Comparison of ENCODE assay signal across 13 cellular contexts in the genomic region with DNA sequence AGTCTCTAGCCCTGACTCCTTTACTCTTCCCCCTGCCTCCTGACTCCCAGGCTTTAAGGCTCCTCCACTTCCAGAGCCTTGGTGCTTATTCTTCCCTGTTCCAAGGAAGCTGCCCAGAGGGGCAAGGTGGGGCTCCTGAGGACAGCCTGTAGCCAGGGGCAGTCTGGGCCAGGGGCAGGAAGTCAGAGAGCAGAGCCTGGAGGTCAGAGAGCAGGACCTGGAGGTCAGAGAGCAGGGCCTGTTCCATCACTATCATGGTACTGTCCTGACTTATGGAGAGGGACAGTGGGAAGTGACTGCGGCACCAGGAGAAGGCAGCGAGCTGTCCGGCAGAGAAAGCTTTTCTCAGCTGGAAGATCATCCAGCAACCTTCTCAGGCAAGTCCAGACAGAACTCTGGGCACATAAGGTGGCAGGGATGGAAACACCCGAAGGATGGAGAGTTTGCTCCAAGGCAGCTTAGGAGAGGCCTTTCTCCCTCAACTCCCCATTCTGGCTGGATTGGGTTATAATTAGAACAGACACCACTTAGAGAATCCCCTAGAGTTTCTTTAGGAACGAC. TPM values are rescaled to one million over a fixed set of nuclear protein-coding genes. Genes with fewer than 3 reads are reported as not detected.
DNase-seq lines count a peak whose midpoint lies in the region; ATAC-seq and TF ChIP-seq lines count a peak whose summit lies in the region.
"Had no signal": no experiment of that assay in that cellular context is flagged by ENCODE, and none has a peak within 500 bp of the region (broad histone marks: within the 10 kb centered on the region; RNA-seq: fewer than 3 reads in every experiment).

No MANE protein-coding gene starts in this region.

- H3K9me2 ChIP-seq in PC-9 (ENCODE audit: insufficient read depth) = no peaks in the 10 kb centered on the region

- no peak for TF ChIP-seq CTCF in PC-9 (conservative IDR thresholded peaks at IDR 0.05)
- TF ChIP-seq CTCF in dorsolateral prefrontal cortex (IDR thresholded peaks at IDR 0.05 in 54 of 56, conservative IDR thresholded peaks at IDR 0.05 in 2 of 56; ENCODE audit: low read depth in 1 of 56, partially characterized antibody in 56 of 56) = no peak
- no peak for TF ChIP-seq CTCF in testis (IDR thresholded peaks at IDR 0.05)

- peaks cover 44% of the 10 kb centered on the region for H3K79me2 ChIP-seq in PC-9 (ENCODE audit: low read depth)
- peaks cover 12% of the 10 kb centered on the region for H3K79me2 ChIP-seq in mesendoderm (ENCODE audit: control insufficient read depth, insufficient read depth, low read length)

- ATAC-seq in T-helper 17 cell = no peak

- peak overlapping the region; percentile 36 for H3K56ac ChIP-seq in mesendoderm (ENCODE audit: low read length)

- H3K27me3 ChIP-seq in PC-9 (ENCODE audit: insufficient read depth, low read depth) (no peaks in the 10 kb centered on the region), dorsolateral prefrontal cortex (peaks cover 0 to 5% (median 0%) of the 10 kb centered on the region in 45 donors), mesendoderm (ENCODE audit: insufficient read depth, low read length, poor library complexity) (no peaks in the 10 kb centered on the region), testis (no peaks in the 10 kb centered on the region)
- H3K27me3 ChIP-seq: BLaER1, right lobe of liver had no signal

- BruUV-seq in PC-9 (replicated peaks; lab: Mats Ljungman, UMichigan) = no TSS peak

- H4K5ac ChIP-seq in mesendoderm (ENCODE audit: low read length) = no peak overlapping the region

- POLR2A ChIA-PET in PC-9 (lab: Charles Lee; ENCODE audit: unreplicated experiment) = interaction anchor here (0.7 kb wide), 1 partner anchor 15 kb away, joined by 3 read pairs; no protein-coding TSS in a partner anchor
- POLR2A ChIA-PET in activated CD4-positive, alpha-beta T cell treated with anti-CD3 and anti-CD28 coated beads, Interleukin-2, amount 10 ng/mL, durations not matched to agents 7 days and 5 days (lab: Charles Lee) = no interaction called here

- H3K4me1 Mint-ChIP-seq in T-helper 17 cell = peaks cover 2% of the 10 kb centered on the region
- no peaks in the 10 kb centered on the region for H3K4me1 Mint-ChIP-seq in activated CD4-positive, alpha-beta T cell treated with anti-CD3 and anti-CD28 coated beads, Interleukin-2, amount 10 ng/mL, durations not matched to agents 7 days and 5 days

- H2BK5ac ChIP-seq in mesendoderm (ENCODE audit: low read length) = no peak overlapping the region

- H3K27ac Mint-ChIP-seq in T-helper 17 cell = no peak overlapping the region
- H3K27ac Mint-ChIP-seq in activated CD4-positive, alpha-beta T cell treated with anti-CD3 and anti-CD28 coated beads, Interleukin-2, amount 10 ng/mL, durations not matched to agents 7 days and 5 days = no peak overlapping the region

- no peak overlapping the region for H3K9ac ChIP-seq in mesendoderm (ENCODE audit: low read length)
- H3K9ac ChIP-seq: BLaER1 had no signal

- no peak overlapping the region for H2BK120ac ChIP-seq in mesendoderm (ENCODE audit: low read depth, low read length)

- H3K36me3 ChIP-seq in PC-9 (ENCODE audit: low read depth) (no peaks in the 10 kb centered on the region; the same call in 1 of the 2 replicates), mesendoderm (ENCODE audit: control insufficient read depth, insufficient read depth, low read length) (peaks cover 6% of the 10 kb centered on the region), testis (ENCODE audit: low read depth, missing control alignments) (no peaks in the 10 kb centered on the region)
- H3K36me3 ChIP-seq: BLaER1 had no signal

- H3K79me1 ChIP-seq in mesendoderm (ENCODE audit: low read length) = peaks cover 25% of the 10 kb centered on the region

- no peak overlapping the region for H2AK5ac ChIP-seq in mesendoderm (ENCODE audit: low read length)

- no peak overlapping the region for H4K8ac ChIP-seq in mesendoderm (ENCODE audit: low read depth, low read length)

- peak overlapping the region; percentile 86 for H3K4me2 ChIP-seq in PC-9
- no peak overlapping the region for H3K4me2 ChIP-seq in mesendoderm (ENCODE audit: low read length)
- H3K4me2 ChIP-seq: BLaER1 had no signal

- H3K9me3 Mint-ChIP-seq in activated CD4-positive, alpha-beta T cell treated with anti-CD3 and anti-CD28 coated beads, Interleukin-2, amount 10 ng/mL, durations not matched to agents 7 days and 5 days = no peaks in the 10 kb centered on the region

- no peaks in the 10 kb centered on the region for H4K20me1 ChIP-seq in PC-9 (ENCODE audit: insufficient read depth)
- H4K20me1 ChIP-seq: BLaER1 had no signal

- H3K4me3 ChIP-seq in PC-9 = no peak overlapping the region
- no peak overlapping the region for H3K4me3 ChIP-seq in dorsolateral prefrontal cortex
- no peak overlapping the region for H3K4me3 ChIP-seq in mesendoderm (ENCODE audit: low read length)
- no peak overlapping the region for H3K4me3 ChIP-seq in testis
- H3K4me3 ChIP-seq: BLaER1, right lobe of liver had no signal

- H3K27ac ChIP-seq in PC-9 = peak overlapping the region; percentile 91
- H3K27ac ChIP-seq in dorsolateral prefrontal cortex = peak overlapping the region in 47 of 59 donors; percentile 3 to 73 (median 50)
- peak overlapping the region; percentile 46 for H3K27ac ChIP-seq in mesendoderm (ENCODE audit: low read depth, low read length)
- peak overlapping the region; percentile 31 to 68 for H3K27ac ChIP-seq in testis
- H3K27ac ChIP-seq: BLaER1 had no signal

- no peak for DNase-seq in PC-9
- no peak for DNase-seq in dorsolateral prefrontal cortex
- no peak for DNase-seq in mesendoderm
- no peak for DNase-seq in testis
- no peak for DNase-seq in T-helper 17 cell
- DNase-seq in NCI-H345 treated with DMSO at 0.1 percent for 48 hours (lab: John Stamatoyannopoulos, UW; ENCODE audit: unreplicated experiment) = no peak
- DNase-seq in activated naive CD4-positive, alpha-beta T cell treated with anti-CD3 and anti-CD28 coated beads, Interleukin-2, amount 50 U/mL, for 16 hours = no peak
- no peak for DNase-seq in activated CD4-positive, alpha-beta T cell treated with anti-CD3 and anti-CD28 coated beads, Interleukin-2, amount 10 ng/mL, durations not matched to agents 7 days and 5 days
- DNase-seq: activated naive CD4-positive, alpha-beta T cell treated with Interleukin-2 at 50 U/mL for 16 hours; midbrain; NCI-H2029 treated with DMSO at 0.1 percent for 48 hours had no signal

- H2AFZ ChIP-seq in PC-9 = no peak overlapping the region

- peaks cover 4% of the 10 kb centered on the region for H3K36me3 Mint-ChIP-seq in T-helper 17 cell (ENCODE audit: low read depth)
- no peaks in the 10 kb centered on the region for H3K36me3 Mint-ChIP-seq in activated CD4-positive, alpha-beta T cell treated with anti-CD3 and anti-CD28 coated beads, Interleukin-2, amount 10 ng/mL, durations not matched to agents 7 days and 5 days (ENCODE audit: low read depth)

- TF ChIP-seq POLR2A in testis (IDR thresholded peaks at IDR 0.05) = no peak

- H3K9me3 ChIP-seq in PC-9 (ENCODE audit: insufficient read depth, low read depth) (no peaks in the 10 kb centered on the region), testis (no peaks in the 10 kb centered on the region), T-helper 17 cell (ENCODE audit: control insufficient read depth, low read length, poor library complexity, severe bottlenecking) (no peaks in the 10 kb centered on the region)
- H3K9me3 ChIP-seq: BLaER1, right lobe of liver had no signal

- no peak overlapping the region for H3K4ac ChIP-seq in mesendoderm (ENCODE audit: low read depth, low read length)

- H3F3A ChIP-seq in PC-9 (ENCODE audit: insufficient read depth, low read depth) = peaks cover 28% of the 10 kb centered on the region

- no peak overlapping the region for H3K23ac ChIP-seq in mesendoderm (ENCODE audit: low read length)

- intact Hi-C loops in PC-9 (cut with micrococcal nuclease; ENCODE audit: unreplicated experiment) = no loop called here
- intact Hi-C loops in dorsolateral prefrontal cortex (cut with DNase I) = no loop called here
- intact Hi-C loops in testis (cut with DNase I; ENCODE audit: low total_unique reads) = no loop called here

- H3K4me1 ChIP-seq in PC-9 (replicated peaks; ENCODE audit: insufficient read depth) (peaks cover 59% of the 10 kb centered on the region), mesendoderm (ENCODE audit: control insufficient read depth, low read depth, low read length) (peaks cover 6% of the 10 kb centered on the region), testis (peaks cover 15% of the 10 kb centered on the region)
- H3K4me1 ChIP-seq: right lobe of liver had no signal

- no CpG with 5 or more reads among the region's 5 CpGs for WGBS in mesendoderm (ENCODE audit: extremely low coverage, insufficient coverage, low lambda C conversion rate)
- WGBS in testis, 2 donors = 79 to 86% methylated on average over 5 of the region's 5 CpGs

- no peak overlapping the region for H3K18ac ChIP-seq in mesendoderm (ENCODE audit: low read length)

- no peak overlapping the region for H2BK15ac ChIP-seq in mesendoderm (replicated peaks; ENCODE audit: low read depth)

- CTCF ChIA-PET in PC-9 (lab: Charles Lee) = no interaction called here
- CTCF ChIA-PET in activated CD4-positive, alpha-beta T cell treated with anti-CD3 and anti-CD28 coated beads, Interleukin-2, amount 10 ng/mL, durations not matched to agents 7 days and 5 days (lab: Charles Lee) = interaction anchor here (1.2 kb wide), 1 partner anchor 12 kb away, joined by 3 read pairs; no protein-coding TSS in a partner anchor

- peaks cover 47% of the 10 kb centered on the region for H3K27me3 Mint-ChIP-seq in T-helper 17 cell
- peaks cover 11% of the 10 kb centered on the region for H3K27me3 Mint-ChIP-seq in activated CD4-positive, alpha-beta T cell treated with anti-CD3 and anti-CD28 coated beads, Interleukin-2, amount 10 ng/mL, durations not matched to agents 7 days and 5 days

- no peak overlapping the region for H3K4me3 Mint-ChIP-seq in T-helper 17 cell
- H3K4me3 Mint-ChIP-seq in activated CD4-positive, alpha-beta T cell treated with anti-CD3 and anti-CD28 coated beads, Interleukin-2, amount 10 ng/mL, durations not matched to agents 7 days and 5 days = no peak overlapping the region

RNA-seq across cellular contexts. Expression of a gene that starts 25.0 kb away (rescaled TPM):
- total RNA-seq in PC-9 (2021) = 10.2 and 15.6 TPM in 2 replicates
- total RNA-seq in dorsolateral prefrontal cortex = 100 to 1,000 TPM in 36 of 120 experiments, 10 to 100 TPM in 84; 39.8 to 132 (median 90.8) TPM
- polyA plus RNA-seq in mesendoderm (2013, experiment 1 of 2) = 7.9 TPM
- polyA plus RNA-seq in mesendoderm (2013, experiment 2 of 2) = 7.4 TPM
- 1 to 10 TPM; 4.1 to 5.5 TPM for total RNA-seq in testis
- 4.7 TPM for polyA plus RNA-seq in testis (ENCODE audit: insufficient read depth, low read depth, low replicate concordance)
- 1 to 10 TPM; 1.0 to 2.2 TPM for total RNA-seq in T-helper 17 cell
- 1 to 10 TPM; 1.1 to 1.2 TPM for total RNA-seq in activated CD4-positive, alpha-beta T cell treated with anti-CD3 and anti-CD28 coated beads, Interleukin-2, amount 10 ng/mL, durations not matched to agents 7 days and 5 days
